In genomic region chr4:83110222-83110945, GRCh38 we compare ENCODE assay signal across 8 cellular contexts. TPM values are rescaled to one million over a fixed set of nuclear protein-coding genes. Genes with fewer than 3 reads are reported as not detected.
DNase-seq lines count a peak whose midpoint lies in the region; ATAC-seq and TF ChIP-seq lines count a peak whose summit lies in the region.

No MANE protein-coding gene starts in this region.

- H3K36me3 Mint-ChIP-seq in CD14-positive monocyte: peaks cover 3 to 26% of the 10 kb centered on the region in 2 donors
- H3K36me3 Mint-ChIP-seq in activated CD4-positive, alpha-beta memory T cell treated with anti-CD3 and anti-CD28 coated beads, Interleukin-2, amount 10 ng/mL, durations not matched to agents 7 days and 5 days (ENCODE audit: low read depth): peaks cover 54% of the 10 kb centered on the region

- ATAC-seq in GM19351 (IDR thresholded peaks at IDR 0.05; ENCODE audit: unreplicated experiment) (peak; percentile 69), HG03520 (IDR thresholded peaks at IDR 0.05; ENCODE audit: unreplicated experiment) (peak; percentile 74)

- peak overlapping the region; percentile 92 to 95 for H3K4me3 Mint-ChIP-seq in CD14-positive monocyte
- H3K4me3 Mint-ChIP-seq in activated CD4-positive, alpha-beta memory T cell treated with anti-CD3 and anti-CD28 coated beads, Interleukin-2, amount 10 ng/mL, durations not matched to agents 7 days and 5 days: peak overlapping the region; percentile 84

- POLR2A ChIA-PET in activated CD4-positive, alpha-beta memory T cell treated with anti-CD3 and anti-CD28 coated beads, Interleukin-2, amount 10 ng/mL, durations not matched to agents 7 days and 5 days (lab: Charles Lee): interaction anchor here (0.9 to 7.4 kb wide), 17 partner anchors 10 to 345 kb away, joined by 3 to 123 read pairs (median 6); partner anchors contain the start of genes COPS4, COQ2, HELQ and LIN54

- peak overlapping the region; percentile 86 to 96 (median 94) for H3K27ac Mint-ChIP-seq in CD14-positive monocyte
- peak overlapping the region; percentile 89 for H3K27ac Mint-ChIP-seq in activated CD4-positive, alpha-beta memory T cell treated with anti-CD3 and anti-CD28 coated beads, Interleukin-2, amount 10 ng/mL, durations not matched to agents 7 days and 5 days

- H3K9me3 Mint-ChIP-seq in CD14-positive monocyte: no peaks in the 10 kb centered on the region
- no peaks in the 10 kb centered on the region for H3K9me3 Mint-ChIP-seq in activated CD4-positive, alpha-beta memory T cell treated with anti-CD3 and anti-CD28 coated beads, Interleukin-2, amount 10 ng/mL, durations not matched to agents 7 days and 5 days

- intact Hi-C loops in CD14-positive monocyte (cut with micrococcal nuclease): loop anchor here in 1 of 2 donors (5.0 kb wide), 1 partner anchor 87 kb away; no protein-coding TSS in a partner anchor

- H3K4me1 Mint-ChIP-seq in CD14-positive monocyte: peaks cover 53% of the 10 kb centered on the region
- H3K4me1 Mint-ChIP-seq in activated CD4-positive, alpha-beta memory T cell treated with anti-CD3 and anti-CD28 coated beads, Interleukin-2, amount 10 ng/mL, durations not matched to agents 7 days and 5 days: peaks cover 57% of the 10 kb centered on the region

- CTCF ChIA-PET in activated CD4-positive, alpha-beta memory T cell treated with anti-CD3 and anti-CD28 coated beads, Interleukin-2, amount 10 ng/mL, durations not matched to agents 7 days and 5 days (lab: Charles Lee): interaction anchor here (0.7 to 3.2 kb wide), 33 partner anchors 8 to 219 kb away, joined by 3 to 44 read pairs (median 4); partner anchors contain the start of genes COPS4 and COQ2

- TF ChIP-seq CTCF in CD14-positive monocyte (IDR thresholded peaks at IDR 0.05): peak; percentile 78

- no peaks in the 10 kb centered on the region for H3K27me3 Mint-ChIP-seq in CD14-positive monocyte (ENCODE audit: low read depth in 3 of 3)
- H3K27me3 Mint-ChIP-seq in activated CD4-positive, alpha-beta memory T cell treated with anti-CD3 and anti-CD28 coated beads, Interleukin-2, amount 10 ng/mL, durations not matched to agents 7 days and 5 days: peaks cover 3% of the 10 kb centered on the region

- peak; percentile 82 for DNase-seq in CD14-positive monocyte (ENCODE audit: low spot score)
- DNase-seq in NCI-H526 treated with DMSO at 0.1 percent for 48 hours (lab: John Stamatoyannopoulos, UW): peak; percentile 70
- DNase-seq in activated CD4-positive, alpha-beta memory T cell treated with anti-CD3 and anti-CD28 coated beads, Interleukin-2, amount 10 ng/mL, durations not matched to agents 7 days and 5 days: peak; percentile 91
- DNase-seq in effector CD4-positive, alpha-beta T cell: peak; percentile 82
- peak; percentile 73 to 81 for DNase-seq in lung microvascular endothelial cell (ENCODE audit: low read depth in 2 of 2)
- DNase-seq in stimulated activated CD4-positive, alpha-beta T cell treated with anti-CD3 and anti-CD28 coated beads, TNF-alpha, amount 100 ng/mL, for 48 hours (ENCODE audit: low read depth in 3 of 3): peak; percentile 82 to 88 (median 83)

RNA-seq across cellular contexts. Expression of gene PLAC8, which starts 4.1 kb away (rescaled TPM):
- polyA plus RNA-seq in CD14-positive monocyte: 100 to 1,000 TPM; 170 to 626 TPM
- total RNA-seq in activated CD4-positive, alpha-beta memory T cell treated with anti-CD3 and anti-CD28 coated beads, Interleukin-2, amount 10 ng/mL, durations not matched to agents 7 days and 5 days: 100 to 1,000 TPM; 182 to 183 TPM
- total RNA-seq in lung microvascular endothelial cell: 0.20 and 0.22 TPM in 2 replicates

Comparison
In these comparisons a context has a peak if more than half of its experiments do, and no peak if none do; other contexts are left out.
1. Peak in every context shown above with its lines: DNase-seq and ATAC-seq.
2. RNA of gene PLAC8, which starts 4.1 kb away (total RNA-seq): 182 to 183 TPM in activated CD4-positive, alpha-beta memory T cell treated with anti-CD3 and anti-CD28 coated beads, Interleukin-2, amount 10 ng/mL, durations not matched to agents 7 days and 5 days; 0.20 to 0.22 TPM in lung microvascular endothelial cell; every median in the first group is over 100 times any median in the second.